In the genomic region with DNA sequence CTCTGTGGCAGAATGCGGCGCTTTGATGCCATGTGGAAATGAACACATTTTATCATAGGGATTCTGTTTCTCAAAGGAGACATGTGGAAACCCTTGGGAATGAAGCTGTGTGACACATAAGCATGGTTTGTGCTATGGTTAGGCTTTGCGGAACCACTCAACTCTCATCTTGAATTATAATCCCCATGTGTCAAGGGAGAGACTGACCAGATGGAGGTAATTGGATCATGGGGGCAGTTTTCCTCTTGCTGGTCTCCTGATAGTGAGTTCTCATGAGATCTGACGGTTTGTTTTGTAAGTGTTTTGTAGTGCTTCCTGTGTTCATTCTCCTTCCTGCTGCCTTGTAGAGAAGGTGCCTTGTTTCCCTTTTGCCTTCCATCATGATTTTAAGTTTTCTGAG, we compare ENCODE assay signal across 25 cellular contexts.
"Had no signal": no experiment of that assay in that cellular context is flagged by ENCODE, and none has a peak within 500 bp of the region (broad histone marks: within the 10 kb centered on the region; RNA-seq: fewer than 3 reads in every experiment).

No MANE protein-coding gene starts in this region.

- DNase-seq: activated CD4-positive, alpha-beta T cell treated with anti-CD3 and anti-CD28 coated beads, Interleukin-2, amount 10 ng/mL, durations not matched to agents 24 days and 14 days; activated CD8-positive, alpha-beta memory T cell treated with anti-CD3 and anti-CD28 coated beads, Interleukin-2, amount 10 ng/mL, durations not matched to agents 7 days and 5 days; activated CD8-positive, alpha-beta T cell treated with anti-CD3 and anti-CD28 coated beads for 36 hours; activated gamma-delta T cell; activated naive CD4-positive, alpha-beta T cell treated with anti-CD3 and anti-CD28 coated beads, Interleukin-2, amount 50 U/mL, for 16 hours; activated T-cell treated with anti-CD3 and anti-CD28 coated beads for 4 hours; aorta; caudate nucleus; effector CD4-positive, alpha-beta T cell; erythroblast; foreskin fibroblast; immature natural killer cell; left lung; midbrain; natural killer cell; pancreas; psoas muscle; right cardiac atrium; stimulated activated CD4-positive, alpha-beta T cell treated with anti-CD3 and anti-CD28 coated beads, Interleukin-12 subunit alpha, Interleukin-12 subunit beta, amount 100 ng/mL, for 4 hours; stimulated activated CD4-positive, alpha-beta T cell treated with anti-CD3 and anti-CD28 coated beads, Interleukin-4, amount 100 ng/mL, for 4 hours; stimulated activated naive CD8-positive, alpha-beta T cell treated with anti-CD3 and anti-CD28 coated beads, Interleukin-15, Interleukin-2, amounts not matched to agents 100 U/mL and 50 U/mL, for 24 hours; T-helper 17 cell; upper lobe of left lung had no signal

- ATAC-seq: activated CD4-positive, CD25-positive, alpha-beta regulatory T cell treated with anti-CD3 and anti-CD28 coated beads, Interleukin-2, amount 50 U/mL, for 24 hours; activated CD8-positive, alpha-beta memory T cell treated with anti-CD3 and anti-CD28 coated beads, Interleukin-2, amount 10 ng/mL, durations not matched to agents 7 days and 5 days; activated CD8-positive, alpha-beta T cell treated with anti-CD3 and anti-CD28 coated beads for 36 hours; left lung; natural killer cell; pancreas; psoas muscle; right cardiac atrium; stimulated activated naive CD8-positive, alpha-beta T cell treated with anti-CD3 and anti-CD28 coated beads, Interleukin-15, Interleukin-2, amounts not matched to agents 100 U/mL and 50 U/mL, for 24 hours; T-helper 17 cell had no signal

- H3K27ac ChIP-seq: left lung, pancreas, psoas muscle, upper lobe of left lung had no signal

- H3K4me1 ChIP-seq: left lung, pancreas, psoas muscle, upper lobe of left lung had no signal

- H3K4me3 ChIP-seq: left lung, lung, pancreas, psoas muscle, upper lobe of left lung had no signal

- H3K9me3 ChIP-seq: left lung, pancreas, psoas muscle, upper lobe of left lung had no signal

- H3K27me3 ChIP-seq: left lung, pancreas, upper lobe of left lung had no signal

- H3K36me3 ChIP-seq: left lung, pancreas, upper lobe of left lung had no signal
